ENCODE assay signal across 2 cellular contexts in the genomic region with DNA sequence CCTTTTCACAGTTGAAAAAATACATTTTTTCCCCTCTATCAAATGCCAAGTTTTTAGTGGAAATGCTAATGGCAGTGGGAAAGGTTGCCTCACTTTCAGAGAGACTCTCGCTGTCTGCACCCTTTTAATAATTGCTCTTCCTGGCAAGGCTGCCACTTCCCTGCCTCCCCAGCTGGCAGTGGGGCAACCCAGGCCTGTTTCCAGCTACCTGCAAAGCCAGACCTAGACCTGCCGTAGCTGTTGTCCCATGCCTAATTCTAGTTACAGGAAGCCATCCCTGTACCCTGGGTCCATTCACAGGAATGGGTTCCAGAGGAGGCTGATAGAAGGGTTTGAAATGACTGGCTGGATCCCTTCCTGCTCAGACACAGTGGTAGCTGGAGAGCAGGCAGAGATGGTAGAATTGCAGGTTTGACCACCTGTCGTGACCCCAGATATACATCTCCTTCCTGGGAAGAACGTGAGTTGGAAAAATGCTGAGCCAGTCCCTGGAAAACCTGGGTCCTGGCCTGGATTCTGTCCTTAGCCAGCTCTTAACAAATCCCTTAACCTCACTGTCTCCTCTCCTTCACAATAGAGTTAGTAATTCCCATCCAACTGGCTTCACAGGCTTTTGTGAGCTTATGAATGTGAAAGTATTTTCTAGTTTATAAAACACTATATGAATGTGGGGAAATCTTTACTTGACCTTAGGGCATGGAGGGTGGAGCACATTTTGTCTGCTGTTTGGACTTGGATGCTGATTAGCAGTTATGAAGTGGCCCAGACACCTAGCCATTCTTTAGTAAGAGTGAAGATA.
A peak's percentile ranks its signal among the peaks of the same experiment; 100 is the strongest.
TF ChIP-seq lines count a peak whose summit lies in the region.

No MANE protein-coding gene starts in this region.

TF ChIP-seq in HEK293, 187 proteins besides CTCF, POLR2A, EP300 and RAD21:
- no peak for TF ChIP-seq ZNF138 (tag by site-specific recombination; IDR thresholded peaks at IDR 0.05; ENCODE audit: borderline replicate concordance)
- no peak for TF ChIP-seq KLF8 (tag by site-specific recombination; IDR thresholded peaks at IDR 0.05)
- TF ChIP-seq SCRT2 (tag by site-specific recombination; IDR thresholded peaks at IDR 0.05) = 0 out of 2 replicates have a peak, but pooled peaks have one; percentile 59
- no peak for TF ChIP-seq ZBTB8A (tag by site-specific recombination; IDR thresholded peaks at IDR 0.05)
- TF ChIP-seq ZBTB7A (tag by site-specific recombination; IDR thresholded peaks at IDR 0.05; ENCODE audit: low read depth) = no peak

TF ChIP-seq in H1, 55 proteins besides CTCF, POLR2A, EP300 and RAD21 (continued from another document):
- TF ChIP-seq SP4 (IDR thresholded peaks at IDR 0.05; ENCODE audit: low read length) (no peak), CHD1 (IDR thresholded peaks at IDR 0.05; ENCODE audit: low read depth, low read length) (no peak), EGR1 (IDR thresholded peaks at IDR 0.05; ENCODE audit: borderline replicate concordance, low read depth, low read length) (no peak), SAP30 (IDR thresholded peaks at IDR 0.05; ENCODE audit: insufficient read depth, insufficient replicate concordance, low read length) (no peak), ASH2L (IDR thresholded peaks at IDR 0.05; ENCODE audit: low read length) (no peak), SP2 (IDR thresholded peaks at IDR 0.05; ENCODE audit: low read length) (no peak), NANOG (IDR thresholded peaks at IDR 0.05; ENCODE audit: insufficient read depth, low read depth, low read length, poor library complexity, severe bottlenecking) (no peak), EZH2 (IDR thresholded peaks at IDR 0.05; ENCODE audit: low read depth, low read length, severe bottlenecking) (no peak), HDAC2 (IDR thresholded peaks at IDR 0.05; ENCODE audit: borderline replicate concordance in 1 of 2, low read depth in 2 of 2, low read length in 2 of 2) (no peak), PHF8 (conservative IDR thresholded peaks at IDR 0.05; ENCODE audit: low read depth, low read length) (no peak), SRF (IDR thresholded peaks at IDR 0.05; ENCODE audit: low read depth, low read length) (no peak), POU5F1 (IDR thresholded peaks at IDR 0.05; ENCODE audit: low read depth, low read length) (no peak), CEBPB (IDR thresholded peaks at IDR 0.05; ENCODE audit: low read depth, low read length) (no peak), TBP (IDR thresholded peaks at IDR 0.05; ENCODE audit: low read depth, low read length) (no peak)
- TF ChIP-seq, protein P1, sequence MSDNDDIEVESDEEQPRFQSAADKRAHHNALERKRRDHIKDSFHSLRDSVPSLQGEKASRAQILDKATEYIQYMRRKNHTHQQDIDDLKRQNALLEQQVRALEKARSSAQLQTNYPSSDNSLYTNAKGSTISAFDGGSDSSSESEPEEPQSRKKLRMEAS (IDR thresholded peaks at IDR 0.05) = no peak
